8 cellular contexts compared by ENCODE assay signal in the genomic region with DNA sequence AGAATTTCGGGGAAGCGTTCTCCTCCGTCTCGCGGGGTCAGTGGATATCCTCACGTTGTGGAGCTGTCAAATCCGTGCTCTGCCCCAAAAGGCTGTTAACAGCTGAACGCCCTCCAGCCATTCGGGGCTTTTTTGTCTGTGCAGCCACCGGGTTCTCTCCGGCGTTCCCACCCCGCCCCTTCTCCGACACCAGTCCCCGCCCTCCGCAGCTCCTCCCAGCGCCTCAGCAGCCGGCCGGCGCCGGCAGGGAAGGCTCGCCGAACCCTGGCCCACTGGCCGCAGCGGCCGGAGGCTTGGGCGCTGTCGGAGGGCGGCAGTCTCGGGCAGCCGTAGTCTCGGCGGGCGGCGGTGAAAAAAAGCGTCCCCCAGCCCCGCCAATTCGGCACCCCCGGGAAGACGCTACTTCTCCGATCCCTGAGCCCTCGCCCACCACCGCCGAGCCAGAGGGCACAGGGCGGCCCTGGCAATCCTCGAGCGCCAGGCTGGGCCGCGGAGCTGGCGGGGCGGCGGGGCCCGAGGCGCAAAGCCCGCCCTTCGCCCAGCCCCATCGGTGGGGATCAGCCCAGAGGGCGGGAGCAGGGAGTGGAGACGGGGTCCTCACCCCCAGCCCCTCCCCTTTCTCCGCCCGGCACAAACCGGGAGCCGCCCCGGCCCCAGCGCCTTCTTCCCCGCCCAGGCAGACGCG.
A peak's percentile ranks its signal among the peaks of the same experiment; 100 is the strongest.
DNase-seq lines count a peak whose midpoint lies in the region; ATAC-seq and TF ChIP-seq lines count a peak whose summit lies in the region.

A gene (minus strand): TSS at position 496 of the 685 bp plus-strand sequence. CDS start 773 bp downstream, outside the sequence.

- DNase-seq in ACHN (peak; percentile 95), NCI-H2196 treated with DMSO at 0.1 percent for 48 hours (lab: John Stamatoyannopoulos, UW; ENCODE audit: unreplicated experiment) (peak; percentile 96), T47D (ENCODE audit: low read depth in 1 of 2, low spot score in 1 of 2) (peak; percentile 70 to 94)

- H3K27ac ChIP-seq in VCaP (peak within 1 kb of the TSS; percentile 90), iPS-20b (ENCODE audit: low read length) (peak within 1 kb of the TSS; percentile 89), skin epidermis (peak within 1 kb of the TSS; percentile 88 to 99 (median 97))

- no peaks in the 10 kb centered on the region for H3K36me3 ChIP-seq in iPS-20b (ENCODE audit: insufficient read depth, low read depth, low read length)

- peak within 1 kb of the TSS; percentile 96 for H3K9ac ChIP-seq in iPS-20b (ENCODE audit: low read depth, low read length)

- TF ChIP-seq CTCF in VCaP (conservative IDR thresholded peaks at IDR 0.05): 0 out of 2 replicates have a peak, but pooled peaks have one; percentile 4

- H3K4me1 ChIP-seq in iPS-20b (ENCODE audit: insufficient read depth, low read length): peaks cover 12% of the 10 kb centered on the region

- no peaks in the 10 kb centered on the region for H3K9me3 ChIP-seq in iPS-20b (ENCODE audit: insufficient read depth, low read depth, low read length)

- no peaks in the 10 kb centered on the region for H3K27me3 ChIP-seq in iPS-20b (ENCODE audit: insufficient read depth, low read length)

- ATAC-seq in GM18867 (IDR thresholded peaks at IDR 0.05; ENCODE audit: unreplicated experiment) (peak; percentile 66), HG03097 (IDR thresholded peaks at IDR 0.05; ENCODE audit: low FRiP score, unreplicated experiment) (peak; percentile 53)

- H3K4me3 ChIP-seq in iPS-20b (ENCODE audit: low read length) (peak within 1 kb of the TSS; percentile 98), skin epidermis (peak within 1 kb of the TSS; percentile 59 to 86 (median 75))

- in situ Hi-C loops in ACHN (cut with HindIII; ENCODE audit: low pct_ligation_motif_present, low pct_unique_long_range_greater_than_20kb, low sequenced_read_pairs): no loop called here
- in situ Hi-C loops in T47D (cut with HindIII; ENCODE audit: low pct_unique_long_range_greater_than_20kb, low sequenced_read_pairs): no loop called here

Comparison
In these comparisons a context has a peak if more than half of its experiments do, and no peak if none do; other contexts are left out.
1. Peak in every context shown above with its lines: DNase-seq, ATAC-seq, H3K4me3 ChIP-seq and H3K27ac ChIP-seq.